ENCODE assay signal across 8 cellular contexts in genomic region chr15:71103102-71103676, GRCh38. TPM values are rescaled to one million over a fixed set of nuclear protein-coding genes. Genes with fewer than 3 reads are reported as not detected.
DNase-seq lines count a peak whose midpoint lies in the region; ATAC-seq and TF ChIP-seq lines count a peak whose summit lies in the region.

No MANE protein-coding gene starts in this region.

- DNase-seq in DMS114 treated with DMSO at 0.1 percent for 48 hours (lab: John Stamatoyannopoulos, UW; ENCODE audit: unreplicated experiment) (peak; percentile 41), H9 (no peak), foreskin keratinocyte (peak in 1 of 2 donors; percentile 87), occipital lobe (lab: John Stamatoyannopoulos, UW) (no peak), UCSD-AML1 (lab: John Stamatoyannopoulos, UW; ENCODE audit: unreplicated experiment) (no peak), activated T-cell treated with anti-CD3 and anti-CD28 coated beads for 4 hours (no peak)

- WGBS in H9 (ENCODE audit: extremely low coverage, insufficient read length, low lambda C conversion rate): no CpG with 5 or more reads among the region's 2 CpGs

- peaks cover 6 to 13% of the 10 kb centered on the region in 2 experiments for H3K4me1 Mint-ChIP-seq in H9

- H3K9me2 ChIP-seq in OCI-LY1 (ENCODE audit: low read depth, low read length): no peaks in the 10 kb centered on the region

- H3K9ac ChIP-seq in H9 (ENCODE audit: extremely low read depth, insufficient read length, low read length) (no peak overlapping the region), OCI-LY1 (ENCODE audit: low read length) (no peak overlapping the region)

- H3K36me3 Mint-ChIP-seq in H9 (ENCODE audit: insufficient read depth in 1 of 3, low read depth in 3 of 3): no peaks in the 10 kb centered on the region

- no peak overlapping the region for H3K56ac ChIP-seq in H9 (ENCODE audit: insufficient read length, low read depth, low read length)

- no peaks in the 10 kb centered on the region for H3K9me3 ChIP-seq in H9 (ENCODE audit: control insufficient read depth, low read depth, low read length)
- no peaks in the 10 kb centered on the region for H3K9me3 ChIP-seq in OCI-LY1 (ENCODE audit: low read length)

- no peaks in the 10 kb centered on the region for H3K27me3 ChIP-seq in H9 (ENCODE audit: insufficient read depth, low read length)
- no peaks in the 10 kb centered on the region for H3K27me3 ChIP-seq in OCI-LY1 (ENCODE audit: insufficient read depth, low read length)
- no peaks in the 10 kb centered on the region for H3K27me3 ChIP-seq in foreskin keratinocyte

- H3K4me1 ChIP-seq in H9 (ENCODE audit: insufficient read depth, low read length) (peaks cover 2% of the 10 kb centered on the region), OCI-LY1 (ENCODE audit: insufficient read depth, low read length, severe bottlenecking) (no peaks in the 10 kb centered on the region), foreskin keratinocyte (peaks cover 19% of the 10 kb centered on the region)

- no peak overlapping the region for H2BK12ac ChIP-seq in H9 (ENCODE audit: insufficient read length, low read depth, low read length)

- H3K14ac ChIP-seq in H9 (ENCODE audit: insufficient read depth, low read length): no peak overlapping the region

- H3K9me3 Mint-ChIP-seq in H9: no peaks in the 10 kb centered on the region; a peak in 1 of 5 replicates

- H4K20me1 ChIP-seq in H9 (ENCODE audit: control insufficient read depth, insufficient read depth, insufficient read length) (no peaks in the 10 kb centered on the region), OCI-LY1 (ENCODE audit: insufficient read depth, low read length) (no peaks in the 10 kb centered on the region)

- H3K79me2 ChIP-seq in H9 (ENCODE audit: insufficient read depth, low read length) (no peaks in the 10 kb centered on the region), OCI-LY1 (ENCODE audit: insufficient read depth, low read length) (no peaks in the 10 kb centered on the region)

- H3K4ac ChIP-seq in H9 (ENCODE audit: low read depth, low read length): no peak overlapping the region

- no peak overlapping the region for H2BK5ac ChIP-seq in H9 (ENCODE audit: insufficient read length, low read length)

- no peak overlapping the region for H3K27ac Mint-ChIP-seq in H9

- H3K4me3 ChIP-seq in OCI-LY1 (ENCODE audit: low read depth, low read length, poor library complexity, severe bottlenecking): no peak overlapping the region

- no peak overlapping the region for H4K5ac ChIP-seq in H9 (ENCODE audit: insufficient read length, low read depth, low read length)

- no peak overlapping the region for H3K4me3 Mint-ChIP-seq in H9

- no peak overlapping the region for H2AFZ ChIP-seq in H9 (ENCODE audit: low read length)
- H2AFZ ChIP-seq in OCI-LY1 (ENCODE audit: low read length): no peak overlapping the region

- ATAC-seq in foreskin keratinocyte: peak; percentile 74
- no peak for ATAC-seq in HG03095 (IDR thresholded peaks at IDR 0.05; ENCODE audit: unreplicated experiment)

- no peak overlapping the region for H2AK5ac ChIP-seq in H9 (ENCODE audit: insufficient read length, low read length)

- H3T11ph ChIP-seq in H9 (ENCODE audit: low read length): no peak overlapping the region

- no peaks in the 10 kb centered on the region for H3K79me1 ChIP-seq in H9 (ENCODE audit: insufficient read depth, low read depth, low read length, poor library complexity, severe bottlenecking)

- no peak overlapping the region for H2BK120ac ChIP-seq in H9 (ENCODE audit: low read depth, low read length, poor library complexity, severe bottlenecking)

- H2BK15ac ChIP-seq in H9 (ENCODE audit: low read depth, low read length): no peak overlapping the region

- TF ChIP-seq CTCF in H9 (conservative IDR thresholded peaks at IDR 0.05) (peak; percentile 64), OCI-LY1 (IDR thresholded peaks at IDR 0.05; ENCODE audit: low read length) (peak; percentile 44), foreskin keratinocyte (conservative IDR thresholded peaks at IDR 0.05) (peak; percentile 84)

- no peak overlapping the region for H3K18ac ChIP-seq in H9 (ENCODE audit: insufficient read length, low read depth, low read length)

- no peak overlapping the region for H3K23ac ChIP-seq in H9 (ENCODE audit: insufficient read length, low read depth, low read length)

- H3K27ac ChIP-seq in H9 (ENCODE audit: insufficient read length, low read depth, low read length) (no peak overlapping the region), OCI-LY1 (ENCODE audit: low read depth, low read length, poor library complexity, severe bottlenecking) (no peak overlapping the region), foreskin keratinocyte (peak overlapping the region; percentile 58)

- H3K27me3 Mint-ChIP-seq in H9 (ENCODE audit: low read depth): 0 out of 2 replicates have a peak, but pooled peaks cover 3% of the 10 kb centered on the region

- H4K8ac ChIP-seq in H9 (replicated peaks; ENCODE audit: insufficient read length, low read depth, low read length): no peak overlapping the region

- H3K4me2 ChIP-seq in H9 (ENCODE audit: insufficient read depth, insufficient read length, low read length) (no peak overlapping the region), OCI-LY1 (ENCODE audit: low read length) (no peak overlapping the region)

- no peaks in the 10 kb centered on the region for H3K36me3 ChIP-seq in OCI-LY1 (ENCODE audit: insufficient read depth, low read length)

- H4K91ac ChIP-seq in H9 (ENCODE audit: insufficient read length, low read depth, low read length): no peak overlapping the region

- H3K23me2 ChIP-seq in H9 (ENCODE audit: insufficient read length, low read depth, low read length, poor library complexity, severe bottlenecking): no peaks in the 10 kb centered on the region

- H3F3A ChIP-seq in OCI-LY1 (ENCODE audit: insufficient read depth, low read length): no peaks in the 10 kb centered on the region

- H2BK20ac ChIP-seq in H9 (ENCODE audit: low read depth, low read length, poor library complexity, severe bottlenecking): no peak overlapping the region

RNA-seq across cellular contexts. Expression of gene THSD4, which starts 12.1 kb away (rescaled TPM):
- total RNA-seq in H9 (2021): 5.5 and 5.7 TPM in 2 replicates
- total RNA-seq in foreskin keratinocyte: 44.0 and 56.5 TPM in 2 replicates
- 18.0 and 21.0 TPM in 2 replicates for polyA plus RNA-seq in foreskin keratinocyte
- total RNA-seq in occipital lobe: 1.6 TPM
